In genomic region chr15:77565516-77565915, GRCh38 we compare ENCODE assay signal across 1 cellular context.
TF ChIP-seq lines count a peak whose summit lies in the region.

No MANE protein-coding gene starts in this region.

TF ChIP-seq in H1, 55 proteins besides CTCF, POLR2A, EP300 and RAD21 (continued from another document):
- TF ChIP-seq, protein P1, sequence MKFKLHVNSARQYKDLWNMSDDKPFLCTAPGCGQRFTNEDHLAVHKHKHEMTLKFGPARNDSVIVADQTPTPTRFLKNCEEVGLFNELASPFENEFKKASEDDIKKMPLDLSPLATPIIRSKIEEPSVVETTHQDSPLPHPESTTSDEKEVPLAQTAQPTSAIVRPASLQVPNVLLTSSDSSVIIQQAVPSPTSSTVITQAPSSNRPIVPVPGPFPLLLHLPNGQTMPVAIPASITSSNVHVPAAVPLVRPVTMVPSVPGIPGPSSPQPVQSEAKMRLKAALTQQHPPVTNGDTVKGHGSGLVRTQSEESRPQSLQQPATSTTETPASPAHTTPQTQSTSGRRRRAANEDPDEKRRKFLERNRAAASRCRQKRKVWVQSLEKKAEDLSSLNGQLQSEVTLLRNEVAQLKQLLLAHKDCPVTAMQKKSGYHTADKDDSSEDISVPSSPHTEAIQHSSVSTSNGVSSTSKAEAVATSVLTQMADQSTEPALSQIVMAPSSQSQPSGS (IDR thresholded peaks at IDR 0.05; ENCODE audit: low read length) = no peak
- TF ChIP-seq SAP30 (IDR thresholded peaks at IDR 0.05; ENCODE audit: insufficient read depth, insufficient replicate concordance, low read length) (no peak), GTF2F1 (IDR thresholded peaks at IDR 0.05; ENCODE audit: borderline replicate concordance, low read depth, low read length) (no peak), ASH2L (IDR thresholded peaks at IDR 0.05; ENCODE audit: low read length) (no peak), SIN3A (conservative IDR thresholded peaks at IDR 0.05 in 1 of 2, IDR thresholded peaks at IDR 0.05 in 1 of 2; ENCODE audit: low read depth in 1 of 2, low read length in 2 of 2) (no peak), TBP (IDR thresholded peaks at IDR 0.05; ENCODE audit: low read depth, low read length) (no peak)
